In the genomic region with DNA sequence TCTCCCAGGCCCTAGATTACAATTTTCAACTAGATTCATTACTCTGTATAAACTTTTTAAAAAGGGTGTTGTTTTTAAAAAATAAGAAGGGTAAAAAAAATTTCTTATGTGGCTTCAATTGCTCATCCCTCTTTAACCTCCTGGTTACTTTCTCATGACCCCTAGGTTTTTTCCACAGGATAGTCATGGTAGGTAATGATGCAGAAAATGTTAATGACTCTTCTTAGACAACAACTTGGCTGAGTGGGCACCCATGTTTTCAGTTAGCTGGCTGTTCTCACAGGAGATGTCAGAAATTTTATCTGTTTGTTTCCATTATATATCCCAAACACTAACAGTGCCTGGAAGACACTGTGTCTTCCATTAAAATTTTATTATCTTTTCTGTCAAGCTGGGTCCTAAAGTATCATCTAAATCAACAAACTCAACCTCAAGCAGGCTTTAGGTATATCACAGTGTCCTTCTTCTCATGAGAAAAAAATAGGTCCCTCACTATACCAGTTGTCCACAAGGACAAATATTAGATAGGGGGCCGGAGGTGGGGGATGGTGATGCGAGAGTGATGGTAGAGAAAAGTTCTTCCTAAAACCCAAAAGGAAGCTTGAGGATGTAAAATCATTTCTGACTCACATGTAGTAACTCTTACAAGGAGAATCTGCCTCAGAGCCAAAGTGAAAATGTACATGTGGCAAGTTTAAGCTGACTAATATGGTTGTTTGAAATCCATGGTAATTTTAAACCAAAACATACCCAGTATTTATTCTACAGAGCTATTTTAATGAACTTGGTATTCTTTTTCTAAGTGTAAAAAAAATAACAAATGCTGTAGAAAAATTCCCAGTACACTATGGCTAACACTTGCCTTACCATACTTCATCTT, we compare ENCODE assay signal across 16 cellular contexts. TPM values are rescaled to one million over a fixed set of nuclear protein-coding genes. Genes with fewer than 3 reads are reported as not detected.
DNase-seq lines count a peak whose midpoint lies in the region; ATAC-seq and TF ChIP-seq lines count a peak whose summit lies in the region.
"Had no signal": no experiment of that assay in that cellular context is flagged by ENCODE, and none has a peak within 500 bp of the region (broad histone marks: within the 10 kb centered on the region; RNA-seq: fewer than 3 reads in every experiment).

No MANE protein-coding gene starts in this region.

- H4K20me1 ChIP-seq in PC-3 (ENCODE audit: low read length) = no peaks in the 10 kb centered on the region

- H3K4me3 ChIP-seq in PC-3 (ENCODE audit: low read length) = no peak overlapping the region

- H3F3A ChIP-seq in PC-3 (ENCODE audit: low read length, unreplicated experiment) = no peaks in the 10 kb centered on the region

- DNase-seq in Daoy (ENCODE audit: low read depth) = peak; percentile 67
- DNase-seq in PC-3 = peak; percentile 27
- peak; percentile 94 for DNase-seq in fibroblast of gingiva (ENCODE audit: low read depth)
- DNase-seq in non-pigmented ciliary epithelial cell (ENCODE audit: low read depth) = peak; percentile 68
- no peak for DNase-seq in retina
- DNase-seq in GM10266 (ENCODE audit: extremely low spot score) = no peak
- no peak for DNase-seq in activated CD8-positive, alpha-beta memory T cell treated with anti-CD3 and anti-CD28 coated beads for 24 hours
- no peak for DNase-seq in activated effector memory CD4-positive, alpha-beta T cell treated with anti-CD3 and anti-CD28 coated beads, Interleukin-2, amount 50 U/mL, for 16 hours
- DNase-seq: activated CD4-positive, alpha-beta T cell treated with anti-CD3 and anti-CD28 coated beads, Interleukin-2, amount 50 U/mL, for 48 hours; activated effector memory CD4-positive, alpha-beta T cell treated with Interleukin-2 at 50 U/mL for 16 hours; Calu3; NCI-H1436; NCI-H82; SHP77; T1000 had no signal

- H2AFZ ChIP-seq in PC-3 (ENCODE audit: low read length) = no peak overlapping the region

- no peaks in the 10 kb centered on the region for H3K9me2 ChIP-seq in PC-3 (replicated peaks; ENCODE audit: low read length)

- CTCF ChIA-PET in PC-3 (lab: Charles Lee) = no interaction called here

- no peak for ATAC-seq in PC-3
- ATAC-seq: sciatic nerve had no signal

- H3K9ac ChIP-seq in PC-3 (ENCODE audit: low read length) = peak overlapping the region; percentile 21; the same call in 1 of the 2 replicates

- intact Hi-C loops in PC-3 (cut with micrococcal nuclease) = no loop called here

- no TSS peak for BruUV-seq in PC-3 (replicated peaks; lab: Mats Ljungman, UMichigan)

- H3K4me1 ChIP-seq in PC-3 (ENCODE audit: insufficient read depth, low read length) = 0 out of 2 replicates have a peak, but pooled peaks cover 12% of the 10 kb centered on the region

- POLR2A ChIA-PET in PC-3 (lab: Charles Lee; ENCODE audit: unreplicated experiment) = no interaction called here

- H3K9me3 ChIP-seq in PC-3 (ENCODE audit: low read length) = no peaks in the 10 kb centered on the region

- H3K36me3 ChIP-seq in PC-3 (ENCODE audit: low read depth, low read length) = peaks cover 41% of the 10 kb centered on the region

- H3K27me3 ChIP-seq in PC-3 (ENCODE audit: low read length) = no peaks in the 10 kb centered on the region

- H3K79me2 ChIP-seq in PC-3 (ENCODE audit: low read length) = peaks cover 23% of the 10 kb centered on the region; the same call in 1 of the 2 replicates

- peak overlapping the region; percentile 71 for H3K27ac ChIP-seq in PC-3 (ENCODE audit: low read length)

- TF ChIP-seq CTCF in PC-3 (conservative IDR thresholded peaks at IDR 0.05; ENCODE audit: low read depth, low read length) (no peak), GM10266 (IDR thresholded peaks at IDR 0.05; ENCODE audit: control insufficient read depth, insufficient read depth, low read depth, missing control alignments) (no peak)

- H3K4me2 ChIP-seq in PC-3 (ENCODE audit: low read length) = no peak overlapping the region

RNA-seq across cellular contexts. Expression of a gene that starts 43.3 kb away (rescaled TPM):
- 80.5 and 89.4 TPM in 2 replicates for total RNA-seq in Daoy (2014; rRNA removed; shearing (Covaris generic))
- total RNA-seq in PC-3 (2014; rRNA removed) = 76.1 and 84.8 TPM in 2 replicates

Comparison
In these comparisons a context has a peak if more than half of its experiments do, and no peak if none do; other contexts are left out.
1. DNase-seq: peak in Daoy (single experiment), PC-3 (single experiment), fibroblast of gingiva (single experiment) and non-pigmented ciliary epithelial cell (single experiment); none in retina (single experiment), GM10266 (single experiment), activated CD8-positive, alpha-beta memory T cell treated with anti-CD3 and anti-CD28 coated beads for 24 hours (single experiment) and activated effector memory CD4-positive, alpha-beta T cell treated with anti-CD3 and anti-CD28 coated beads, Interleukin-2, amount 50 U/mL, for 16 hours (single experiment).